17 cellular contexts compared by ENCODE assay signal in genomic region chr15:29322407-29322806, GRCh38. TPM values are rescaled to one million over a fixed set of nuclear protein-coding genes. Genes with fewer than 3 reads are reported as not detected.
A peak's percentile ranks its signal among the peaks of the same experiment; 100 is the strongest.
DNase-seq lines count a peak whose midpoint lies in the region; ATAC-seq, FAIRE-seq and TF ChIP-seq lines count a peak whose summit lies in the region.
"Had no signal": no experiment of that assay in that cellular context is flagged by ENCODE, and none has a peak within 500 bp of the region (broad histone marks: within the 10 kb centered on the region; RNA-seq: fewer than 3 reads in every experiment).

No MANE protein-coding gene starts in this region.

- H3K27me3 Mint-ChIP-seq in endothelial cell (ENCODE audit: unreplicated experiment), result peaks cover 2% of the 10 kb centered on the region
- H3K27me3 Mint-ChIP-seq in activated T-helper 2 cell treated with anti-CD3 and anti-CD28 coated beads, Interferon-gamma antibody, Interleukin-2, Interleukin-4, amounts not matched to agents 10 μg/mL and 5 μg/mL and 100 μg/mL, durations not matched to agents 14 hours and 24 hours and 36 hours (ENCODE audit: low read depth), result peaks cover 6% of the 10 kb centered on the region

- FAIRE-seq in pancreas (lab: Jason Lieb, UNC), result no peak
- FAIRE-seq: H54, kidney had no signal

- H3K4me3 Mint-ChIP-seq in endothelial cell (ENCODE audit: unreplicated experiment), result no peak overlapping the region
- no peak overlapping the region for H3K4me3 Mint-ChIP-seq in activated T-helper 2 cell treated with anti-CD3 and anti-CD28 coated beads, Interferon-gamma antibody, Interleukin-2, Interleukin-4, amounts not matched to agents 10 μg/mL and 5 μg/mL and 100 μg/mL, durations not matched to agents 14 hours and 24 hours and 36 hours (ENCODE audit: low read depth)

- H3K9me3 Mint-ChIP-seq in endothelial cell (ENCODE audit: unreplicated experiment), result no peaks in the 10 kb centered on the region
- H3K9me3 Mint-ChIP-seq in activated T-helper 2 cell treated with anti-CD3 and anti-CD28 coated beads, Interferon-gamma antibody, Interleukin-2, Interleukin-4, amounts not matched to agents 10 μg/mL and 5 μg/mL and 100 μg/mL, durations not matched to agents 14 hours and 24 hours and 36 hours, result peaks cover 7% of the 10 kb centered on the region

- no peaks in the 10 kb centered on the region for H3K9me3 ChIP-seq in pancreas
- H3K9me3 ChIP-seq: thyroid gland had no signal

- ATAC-seq in pancreas (peak in 3 of 4 donors; percentile 40 to 59 (median 47)), GM19328 (IDR thresholded peaks at IDR 0.05; ENCODE audit: unreplicated experiment) (no peak), HG02642 (IDR thresholded peaks at IDR 0.05; ENCODE audit: poor library complexity, unreplicated experiment) (no peak)
- ATAC-seq: heart left ventricle had no signal

- intact Hi-C loops in pancreas (cut with DNase I), result no loop called here
- intact Hi-C loops in activated T-helper 2 cell treated with anti-CD3 and anti-CD28 coated beads, Interferon-gamma antibody, Interleukin-2, Interleukin-4, amounts not matched to agents 10 μg/mL and 5 μg/mL and 100 μg/mL, durations not matched to agents 14 hours and 24 hours and 36 hours (cut with micrococcal nuclease), result no loop called here

- H3K36me3 Mint-ChIP-seq in endothelial cell (ENCODE audit: low read depth, unreplicated experiment), result no peaks in the 10 kb centered on the region
- no peaks in the 10 kb centered on the region for H3K36me3 Mint-ChIP-seq in activated T-helper 2 cell treated with anti-CD3 and anti-CD28 coated beads, Interferon-gamma antibody, Interleukin-2, Interleukin-4, amounts not matched to agents 10 μg/mL and 5 μg/mL and 100 μg/mL, durations not matched to agents 14 hours and 24 hours and 36 hours (ENCODE audit: low read depth)

- H3K4me1 Mint-ChIP-seq in endothelial cell (ENCODE audit: unreplicated experiment), result peaks cover 11% of the 10 kb centered on the region
- no peaks in the 10 kb centered on the region for H3K4me1 Mint-ChIP-seq in activated T-helper 2 cell treated with anti-CD3 and anti-CD28 coated beads, Interferon-gamma antibody, Interleukin-2, Interleukin-4, amounts not matched to agents 10 μg/mL and 5 μg/mL and 100 μg/mL, durations not matched to agents 14 hours and 24 hours and 36 hours (ENCODE audit: low read depth)

- DNase-seq in DMS 273 (lab: John Stamatoyannopoulos, UW; ENCODE audit: unreplicated experiment) (peak; percentile 9), DMS 273 treated with DMSO at 0.1 percent for 48 hours (lab: John Stamatoyannopoulos, UW) (no peak), NCI-H69 (lab: John Stamatoyannopoulos, UW) (peak; percentile 68), endothelial cell (ENCODE audit: low spot score) (no peak), pancreas (no peak)
- no peak for DNase-seq in activated T-helper 2 cell treated with anti-CD3 and anti-CD28 coated beads, Interferon-gamma antibody, Interleukin-2, Interleukin-4, amounts not matched to agents 10 μg/mL and 5 μg/mL and 100 μg/mL, durations not matched to agents 14 hours and 24 hours and 36 hours (ENCODE audit: low spot score)
- DNase-seq: C1 segment of cervical spinal cord, EL, heart left ventricle, kidney, occipital lobe, thyroid gland had no signal

- H3K4me1 ChIP-seq in pancreas, result peaks cover 0 to 3% (median 0%) of the 10 kb centered on the region in 3 donors
- H3K4me1 ChIP-seq: heart left ventricle, thyroid gland had no signal

- H3K36me3 ChIP-seq in pancreas, result no peaks in the 10 kb centered on the region
- H3K36me3 ChIP-seq: heart left ventricle, thyroid gland had no signal

- peak overlapping the region; percentile 32 for H3K27ac Mint-ChIP-seq in endothelial cell (ENCODE audit: unreplicated experiment)
- no peak overlapping the region for H3K27ac Mint-ChIP-seq in activated T-helper 2 cell treated with anti-CD3 and anti-CD28 coated beads, Interferon-gamma antibody, Interleukin-2, Interleukin-4, amounts not matched to agents 10 μg/mL and 5 μg/mL and 100 μg/mL, durations not matched to agents 14 hours and 24 hours and 36 hours

- H3K4me3 ChIP-seq in pancreas, result no peak overlapping the region
- H3K4me3 ChIP-seq: heart left ventricle, thyroid gland had no signal

- H3K27me3 ChIP-seq in pancreas, result no peaks in the 10 kb centered on the region
- H3K27me3 ChIP-seq: thyroid gland had no signal

- no peak overlapping the region for H3K27ac ChIP-seq in pancreas
- H3K27ac ChIP-seq: 22Rv1, epithelial cell of prostate, heart left ventricle, thyroid gland had no signal

- TF ChIP-seq CTCF in endothelial cell (IDR thresholded peaks at IDR 0.05; ENCODE audit: unreplicated experiment) (no peak), pancreas (IDR thresholded peaks at IDR 0.05) (no peak)

- 7 to 10% methylated on average over 6 of the region's 6 CpGs for WGBS in pancreas, 2 donors

RNA-seq across cellular contexts. Expression of gene NSMCE3, which starts 52.8 kb away (rescaled TPM):
- total RNA-seq in endothelial cell (ENCODE audit: unreplicated experiment) (20.4 TPM), pancreas (1 to 10 TPM; 1.5 to 3.3 (median 1.9) TPM)
- 1 to 10 TPM; 2.4 to 5.2 TPM for polyA plus RNA-seq in pancreas
- total RNA-seq in activated T-helper 2 cell treated with anti-CD3 and anti-CD28 coated beads, Interferon-gamma antibody, Interleukin-2, Interleukin-4, amounts not matched to agents 10 μg/mL and 5 μg/mL and 100 μg/mL, durations not matched to agents 14 hours and 24 hours and 36 hours, result 10.4 and 10.9 TPM in 2 replicates

Comparison
In these comparisons a context has a peak if more than half of its experiments do, and no peak if none do; other contexts are left out.
1. DNase-seq: peak in DMS 273 (single experiment) and NCI-H69 (single experiment); none in DMS 273 treated with DMSO at 0.1 percent for 48 hours (single experiment), endothelial cell (single experiment), pancreas (0 of 6) and activated T-helper 2 cell treated with anti-CD3 and anti-CD28 coated beads, Interferon-gamma antibody, Interleukin-2, Interleukin-4, amounts not matched to agents 10 μg/mL and 5 μg/mL and 100 μg/mL, durations not matched to agents 14 hours and 24 hours and 36 hours (single experiment).
2. ATAC-seq: peak in pancreas (3 of 4); none in GM19328 (single experiment) and HG02642 (single experiment).